Comparison of ENCODE assay signal across 8 cellular contexts in the genomic region with DNA sequence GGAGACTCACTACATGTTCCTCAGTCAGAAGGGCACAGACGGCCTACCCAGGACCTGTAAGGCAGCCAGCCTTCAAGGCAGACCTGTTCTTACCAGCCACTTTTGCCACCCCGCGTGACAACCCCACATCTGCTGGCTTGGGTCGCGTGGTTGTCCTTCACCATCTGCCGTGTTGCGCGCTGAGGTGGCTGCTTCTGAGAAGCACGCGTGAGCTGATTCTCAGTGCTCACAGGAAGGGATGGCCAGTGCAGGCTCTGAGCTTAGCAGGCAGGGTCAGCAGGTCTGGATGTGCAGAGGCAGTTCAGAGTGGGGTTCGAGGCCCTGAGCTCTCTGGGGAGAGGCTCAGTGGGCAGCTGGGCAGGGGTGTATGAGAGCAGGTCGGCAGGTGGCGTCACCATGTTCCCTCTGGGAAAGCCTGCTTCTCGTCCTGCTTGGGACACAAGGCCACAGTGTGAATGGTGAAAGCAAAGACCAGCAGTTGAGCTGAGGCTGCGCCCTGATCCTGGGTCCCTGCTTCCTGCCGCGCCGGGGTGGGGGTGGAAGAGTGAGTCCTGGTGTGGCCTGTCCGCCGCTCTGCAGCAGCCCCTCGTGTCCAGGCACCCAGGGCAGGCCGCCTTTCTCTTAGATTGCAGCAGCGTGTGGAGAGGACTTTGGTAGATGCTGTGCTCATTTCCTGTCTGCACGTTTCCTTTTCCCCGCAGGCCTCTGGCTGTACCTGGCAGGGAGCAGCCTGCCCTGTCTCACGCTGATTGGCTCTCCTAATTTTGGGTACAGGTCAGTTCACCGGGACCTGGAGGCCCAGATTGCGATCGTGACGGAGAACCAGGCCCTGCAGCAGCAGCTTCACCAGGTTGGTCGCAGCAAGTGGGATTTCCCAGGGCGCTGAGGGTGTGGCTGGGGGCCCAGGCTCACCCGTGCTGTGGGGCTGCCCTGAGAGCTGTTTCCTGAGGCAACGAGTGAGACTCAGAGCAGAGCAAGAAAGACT. TPM values are rescaled to one million over a fixed set of nuclear protein-coding genes. Genes with fewer than 3 reads are reported as not detected.
DNase-seq lines count a peak whose midpoint lies in the region; ATAC-seq and TF ChIP-seq lines count a peak whose summit lies in the region.

No MANE protein-coding gene starts in this region.

- no peak overlapping the region for H3K4me3 Mint-ChIP-seq in WTC11

- ATAC-seq in WTC11: no peak
- peak; percentile 14 to 22 for ATAC-seq in activated naive CD4-positive, alpha-beta T cell treated with anti-CD3 and anti-CD28 coated beads, Interleukin-2, amount 50 U/mL, for 72 hours
- no peak for ATAC-seq in GM21619 (IDR thresholded peaks at IDR 0.05; ENCODE audit: unreplicated experiment)
- ATAC-seq in HG02623 (IDR thresholded peaks at IDR 0.05; ENCODE audit: unreplicated experiment): no peak

- CTCF ChIA-PET in WTC11 (lab: Charles Lee): interaction anchor here (1.0 to 5.1 kb wide), 2 partner anchors 53 to 107 kb away, joined by 3 to 31 read pairs; no protein-coding TSS in a partner anchor

- POLR2A ChIA-PET in WTC11 (lab: Charles Lee): no interaction called here

- DNase-seq in WTC11 (ENCODE audit: low spot score) (no peak), myocyte (ENCODE audit: low read depth) (peak; percentile 21), amniotic stem cell (lab: John Stamatoyannopoulos, UW) (no peak), kidney tubule cell (ENCODE audit: low spot score) (no peak)
- peak in 1 of 2 donors; percentile 52 for DNase-seq in activated naive CD4-positive, alpha-beta T cell treated with anti-CD3 and anti-CD28 coated beads, Interleukin-2, amount 50 U/mL, for 72 hours (ENCODE audit: low spot score in 2 of 2)
- DNase-seq in stimulated activated naive CD4-positive, alpha-beta T cell treated with Interleukin-2 at 50 U/mL for 16 hours (lab: John Stamatoyannopoulos, UW): peak; percentile 31

- H3K4me1 Mint-ChIP-seq in WTC11: no peaks in the 10 kb centered on the region

- no peaks in the 10 kb centered on the region for H3K27me3 Mint-ChIP-seq in WTC11 (ENCODE audit: low read depth)

- H3K9me3 Mint-ChIP-seq in WTC11: no peaks in the 10 kb centered on the region
- H3K9me3 Mint-ChIP-seq in activated naive CD4-positive, alpha-beta T cell treated with anti-CD3 and anti-CD28 coated beads, Interleukin-2, amount 50 U/mL, for 72 hours: no peaks in the 10 kb centered on the region

- peak overlapping the region; percentile 72 for H3K27ac Mint-ChIP-seq in WTC11
- peak overlapping the region; percentile 91 to 94 for H3K27ac Mint-ChIP-seq in activated naive CD4-positive, alpha-beta T cell treated with anti-CD3 and anti-CD28 coated beads, Interleukin-2, amount 50 U/mL, for 72 hours

- H3K36me3 Mint-ChIP-seq in WTC11: peaks cover 10% of the 10 kb centered on the region
- peaks cover 0 to 42% of the 10 kb centered on the region in 2 donors for H3K36me3 Mint-ChIP-seq in activated naive CD4-positive, alpha-beta T cell treated with anti-CD3 and anti-CD28 coated beads, Interleukin-2, amount 50 U/mL, for 72 hours

- TF ChIP-seq CTCF in WTC11 (IDR thresholded peaks at IDR 0.05): no peak

TF ChIP-seq in WTC11, 78 proteins besides CTCF, POLR2A, EP300 and RAD21:
- TF ChIP-seq ETV6 (CRISPR knock-in tag; IDR thresholded peaks at IDR 0.05) (no peak), EMX1 (CRISPR knock-in tag; IDR thresholded peaks at IDR 0.05) (no peak), NFYB (CRISPR knock-in tag; conservative IDR thresholded peaks at IDR 0.05; ENCODE audit: low read depth) (no peak), PRRX2 (CRISPR knock-in tag; IDR thresholded peaks at IDR 0.05) (no peak), MYBL2 (CRISPR knock-in tag; IDR thresholded peaks at IDR 0.05) (no peak), OVOL2 (CRISPR knock-in tag; IDR thresholded peaks at IDR 0.05; ENCODE audit: borderline replicate concordance) (no peak)
- TF ChIP-seq, protein P1, sequence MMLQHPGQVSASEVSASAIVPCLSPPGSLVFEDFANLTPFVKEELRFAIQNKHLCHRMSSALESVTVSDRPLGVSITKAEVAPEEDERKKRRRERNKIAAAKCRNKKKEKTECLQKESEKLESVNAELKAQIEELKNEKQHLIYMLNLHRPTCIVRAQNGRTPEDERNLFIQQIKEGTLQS (CRISPR knock-in tag; conservative IDR thresholded peaks at IDR 0.05): no peak
- TF ChIP-seq, protein P2, sequence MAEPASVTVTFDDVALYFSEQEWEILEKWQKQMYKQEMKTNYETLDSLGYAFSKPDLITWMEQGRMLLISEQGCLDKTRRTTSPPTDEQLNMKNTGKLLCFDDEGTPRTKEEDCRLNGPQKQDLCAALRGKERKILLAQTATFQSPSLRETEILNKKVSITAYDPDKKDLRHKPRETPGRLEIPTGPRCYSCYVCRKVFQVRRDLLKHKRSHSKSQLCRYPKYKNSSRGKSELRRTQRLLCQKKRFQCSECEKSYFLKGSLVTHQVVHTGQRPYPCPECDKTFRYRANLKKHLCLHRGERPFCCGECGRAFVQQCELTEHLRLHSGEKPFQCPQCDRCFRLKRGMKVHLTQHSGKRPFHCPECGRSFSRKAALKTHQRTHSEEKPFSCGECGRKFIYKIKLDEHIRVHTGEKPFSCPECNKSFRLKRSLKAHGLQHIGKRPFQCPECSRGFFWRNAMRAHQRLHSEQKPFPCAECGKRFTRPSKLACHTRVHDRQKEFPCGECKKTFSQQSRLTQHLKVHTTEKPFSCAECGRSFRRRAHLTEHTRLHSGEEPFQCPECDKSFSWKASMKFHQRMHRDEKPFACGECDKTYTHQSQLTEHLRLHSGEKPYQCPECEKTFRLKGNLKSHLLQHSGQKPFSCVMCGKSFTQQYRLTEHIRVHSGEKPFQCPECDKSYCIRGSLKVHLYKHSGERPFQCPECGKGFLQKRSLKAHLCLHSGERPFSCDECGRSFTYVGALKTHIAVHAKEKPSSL (CRISPR knock-in tag; conservative IDR thresholded peaks at IDR 0.05): no peak
TF ChIP-seq in WTC11: peak in this region for 0.

RNA-seq across cellular contexts. Expression of a gene that starts 36.0 kb away (rescaled TPM):
- total RNA-seq in WTC11 (2021) (45.4 to 51.4 TPM (median 47.0 TPM) in 3 replicates), myocyte (37.9 and 53.2 TPM in 2 replicates)
- 100 to 1,000 TPM in 1 of 2 donors, 10 to 100 TPM in 1; 63.5 to 122 TPM for total RNA-seq in activated naive CD4-positive, alpha-beta T cell treated with anti-CD3 and anti-CD28 coated beads, Interleukin-2, amount 50 U/mL, for 72 hours
- 32.8 TPM for polyA plus RNA-seq in myocyte (2012)

RNA-seq across cellular contexts. Expression of a gene that starts 54.6 kb away (rescaled TPM):
- total RNA-seq in WTC11 (2021) (23.8 to 24.6 TPM (median 24.2 TPM) in 3 replicates), myocyte (36.0 and 38.3 TPM in 2 replicates)
- total RNA-seq in activated naive CD4-positive, alpha-beta T cell treated with anti-CD3 and anti-CD28 coated beads, Interleukin-2, amount 50 U/mL, for 72 hours: 100 to 1,000 TPM; 179 to 182 TPM
- polyA plus RNA-seq in myocyte (2012): 10.1 TPM

Comparison
In these comparisons a context has a peak if more than half of its experiments do, and no peak if none do; other contexts are left out.
1. ATAC-seq: peak in activated naive CD4-positive, alpha-beta T cell treated with anti-CD3 and anti-CD28 coated beads, Interleukin-2, amount 50 U/mL, for 72 hours (2 of 2); none in WTC11 (single experiment), GM21619 (single experiment) and HG02623 (single experiment).
2. DNase-seq: peak in myocyte (single experiment) and stimulated activated naive CD4-positive, alpha-beta T cell treated with Interleukin-2 at 50 U/mL for 16 hours (single experiment); none in WTC11 (single experiment), amniotic stem cell (single experiment) and kidney tubule cell (single experiment).